In genomic region chr2:26468544-26468943, GRCh38 we compare ENCODE assay signal across 6 cellular contexts. TPM values are rescaled to one million over a fixed set of nuclear protein-coding genes. Genes with fewer than 3 reads are reported as not detected.
"Had no signal": no experiment of that assay in that cellular context is flagged by ENCODE, and none has a peak within 500 bp of the region (broad histone marks: within the 10 kb centered on the region; RNA-seq: fewer than 3 reads in every experiment).

No MANE protein-coding gene starts in this region.

RNA-seq across cellular contexts. Expression of gene OTOF, which starts 9.4 kb away (rescaled TPM):
- total RNA-seq: colonic mucosa, esophagus mucosa, left colon, left ventricle myocardium inferior, mammary epithelial cell had no signal
- polyA plus RNA-seq: keratinocyte, mammary epithelial cell had no signal
